In the genomic region with DNA sequence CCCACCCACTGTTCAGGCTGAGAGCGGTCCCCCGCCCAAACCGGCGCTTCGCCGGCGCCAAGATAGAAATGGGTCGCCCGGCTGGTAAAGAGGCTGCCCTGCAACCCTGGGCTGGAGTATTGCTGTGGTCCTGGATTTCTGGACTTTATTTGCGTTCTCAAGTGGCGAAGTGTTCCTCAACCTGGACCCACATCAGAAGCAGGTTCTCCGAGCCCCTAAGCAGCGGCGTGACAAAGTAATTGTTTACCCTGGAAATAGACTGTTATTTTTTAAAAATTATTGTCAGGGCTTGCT, we compare ENCODE assay signal across 8 cellular contexts. TPM values are rescaled to one million over a fixed set of nuclear protein-coding genes. Genes with fewer than 3 reads are reported as not detected.
DNase-seq lines count a peak whose midpoint lies in the region; ATAC-seq and TF ChIP-seq lines count a peak whose summit lies in the region.

No MANE protein-coding gene starts in this region.

- H3K36me3 ChIP-seq in testis (ENCODE audit: low read depth, missing control alignments) = no peaks in the 10 kb centered on the region

- no peak for DNase-seq in astrocyte of the cerebellum (ENCODE audit: low read depth)
- DNase-seq in left colon = no peak
- DNase-seq in testis = no peak
- DNase-seq in NCI-H1436 treated with DMSO at 0.1 percent for 48 hours (lab: John Stamatoyannopoulos, UW) = no peak
- DNase-seq in NCI-H524 treated with DMSO at 0.1 percent for 48 hours (lab: John Stamatoyannopoulos, UW) = no peak
- DNase-seq in NCI-H1930 (lab: John Stamatoyannopoulos, UW) = no peak

- H3K4me1 ChIP-seq in testis = no peaks in the 10 kb centered on the region

- TF ChIP-seq CTCF in astrocyte of the cerebellum (IDR thresholded peaks at IDR 0.05; ENCODE audit: low read depth, low read length, missing control alignments) (no peak), testis (IDR thresholded peaks at IDR 0.05) (no peak)

- peak overlapping the region; percentile 89 for H3K4me3 ChIP-seq in astrocyte of the cerebellum (ENCODE audit: low read depth, low read length)
- H3K4me3 ChIP-seq in testis = peak overlapping the region; percentile 80 to 83

- no peak for TF ChIP-seq POLR2A in testis (IDR thresholded peaks at IDR 0.05)

- 1 to 4% methylated on average over 14 of the region's 14 CpGs for WGBS in testis, 2 donors

- ATAC-seq in GM19328 (IDR thresholded peaks at IDR 0.05; ENCODE audit: unreplicated experiment) = peak; percentile 37
- ATAC-seq in HG03354 (IDR thresholded peaks at IDR 0.05; ENCODE audit: poor library complexity, severe bottlenecking, unreplicated experiment) = peak; percentile 42
- ATAC-seq in left colon = peak; percentile 42

- in situ Hi-C loops in astrocyte of the cerebellum (cut with HindIII; ENCODE audit: low sequenced_read_pairs) = no loop called here

- intact Hi-C loops in left colon (cut with DNase I, micrococcal nuclease) = no loop called here
- intact Hi-C loops in testis (cut with DNase I; ENCODE audit: low total_unique reads) = no loop called here

- peak overlapping the region; percentile 94 to 99 for H3K27ac ChIP-seq in testis

- H3K9me3 ChIP-seq in testis = no peaks in the 10 kb centered on the region

- H3K27me3 ChIP-seq in testis = no peaks in the 10 kb centered on the region

RNA-seq across cellular contexts. Expression of gene DYNC1LI1, which starts 0.5 kb away (rescaled TPM):
- total RNA-seq in left colon = 10 to 100 TPM; 18.5 to 19.5 TPM
- 10 to 100 TPM; 53.9 to 61.3 TPM for total RNA-seq in testis
- polyA plus RNA-seq in testis (ENCODE audit: insufficient read depth, low read depth, low replicate concordance) = 85.7 TPM
